ENCODE assay signal across 9 cellular contexts in genomic region chr10:57579926-57580325, GRCh38.
DNase-seq lines count a peak whose midpoint lies in the region; ATAC-seq and TF ChIP-seq lines count a peak whose summit lies in the region.
"Had no signal": no experiment of that assay in that cellular context is flagged by ENCODE, and none has a peak within 500 bp of the region (broad histone marks: within the 10 kb centered on the region; RNA-seq: fewer than 3 reads in every experiment).

No MANE protein-coding gene starts in this region.

- POLR2A ChIA-PET in A673 (lab: Charles Lee; ENCODE audit: low non-redundant PET) = no interaction called here

- peaks cover 28% of the 10 kb centered on the region for H3K9me3 ChIP-seq in A673 (ENCODE audit: low read depth, low read length, poor library complexity, severe bottlenecking)
- H3K9me3 ChIP-seq: neutrophil had no signal

- H3K4me1 ChIP-seq in A673 (ENCODE audit: insufficient read depth, low read length, poor library complexity, severe bottlenecking) = no peaks in the 10 kb centered on the region

- H3K4me3 Mint-ChIP-seq in activated T-helper 1 cell treated with anti-CD3 and anti-CD28 coated beads, Interleukin-12 subunit alpha, Interleukin-12 subunit beta, Interleukin-2, Interleukin-4 antibody, amounts not matched to agents 30 ng/mL and 10 ng/mL and 1 ng/mL, durations not matched to agents 14 hours and 24 hours and 36 hours = no peak overlapping the region
- H3K4me3 Mint-ChIP-seq in stimulated activated memory B cell treated with anti-CD40 and anti-IgM and Interleukin-4, amounts not matched to agents 10 μg/mL and 1 μg/mL and 100 μg/mL, for 72 hours = no peak overlapping the region

- no peaks in the 10 kb centered on the region for H3K4me1 Mint-ChIP-seq in activated T-helper 1 cell treated with anti-CD3 and anti-CD28 coated beads, Interleukin-12 subunit alpha, Interleukin-12 subunit beta, Interleukin-2, Interleukin-4 antibody, amounts not matched to agents 30 ng/mL and 10 ng/mL and 1 ng/mL, durations not matched to agents 14 hours and 24 hours and 36 hours (ENCODE audit: low read depth)
- no peaks in the 10 kb centered on the region for H3K4me1 Mint-ChIP-seq in stimulated activated memory B cell treated with anti-CD40 and anti-IgM and Interleukin-4, amounts not matched to agents 10 μg/mL and 1 μg/mL and 100 μg/mL, for 72 hours

- peak; percentile 72 for ATAC-seq in GM18870 (IDR thresholded peaks at IDR 0.05; ENCODE audit: unreplicated experiment)
- no peak for ATAC-seq in HG03095 (IDR thresholded peaks at IDR 0.05; ENCODE audit: unreplicated experiment)
- ATAC-seq in stimulated activated memory B cell treated with anti-CD40 and anti-IgM and Interleukin-4, amounts not matched to agents 10 μg/mL and 1 μg/mL and 100 μg/mL, for 72 hours = no peak

- H3K27me3 ChIP-seq in A673 (replicated peaks; ENCODE audit: insufficient read depth, low read depth, low read length, poor library complexity) = no peaks in the 10 kb centered on the region
- H3K27me3 ChIP-seq: neutrophil had no signal

- no peak overlapping the region for H3K27ac Mint-ChIP-seq in activated T-helper 1 cell treated with anti-CD3 and anti-CD28 coated beads, Interleukin-12 subunit alpha, Interleukin-12 subunit beta, Interleukin-2, Interleukin-4 antibody, amounts not matched to agents 30 ng/mL and 10 ng/mL and 1 ng/mL, durations not matched to agents 14 hours and 24 hours and 36 hours
- H3K27ac Mint-ChIP-seq in stimulated activated memory B cell treated with anti-CD40 and anti-IgM and Interleukin-4, amounts not matched to agents 10 μg/mL and 1 μg/mL and 100 μg/mL, for 72 hours = no peak overlapping the region

- no peak overlapping the region for H3K27ac ChIP-seq in A673 (ENCODE audit: low read depth, low read length, poor library complexity, severe bottlenecking)
- H3K27ac ChIP-seq: neutrophil had no signal

- TF ChIP-seq CTCF in A673 (conservative IDR thresholded peaks at IDR 0.05; ENCODE audit: low read depth, low read length) = no peak

- intact Hi-C loops in A673 (cut with micrococcal nuclease; ENCODE audit: unreplicated experiment) = no loop called here
- intact Hi-C loops in activated T-helper 1 cell treated with anti-CD3 and anti-CD28 coated beads, Interleukin-12 subunit alpha, Interleukin-12 subunit beta, Interleukin-2, Interleukin-4 antibody, amounts not matched to agents 30 ng/mL and 10 ng/mL and 1 ng/mL, durations not matched to agents 14 hours and 24 hours and 36 hours (cut with micrococcal nuclease) = no loop called here

- H3K27me3 Mint-ChIP-seq in activated T-helper 1 cell treated with anti-CD3 and anti-CD28 coated beads, Interleukin-12 subunit alpha, Interleukin-12 subunit beta, Interleukin-2, Interleukin-4 antibody, amounts not matched to agents 30 ng/mL and 10 ng/mL and 1 ng/mL, durations not matched to agents 14 hours and 24 hours and 36 hours (ENCODE audit: insufficient read depth) = no peaks in the 10 kb centered on the region
- no peaks in the 10 kb centered on the region for H3K27me3 Mint-ChIP-seq in stimulated activated memory B cell treated with anti-CD40 and anti-IgM and Interleukin-4, amounts not matched to agents 10 μg/mL and 1 μg/mL and 100 μg/mL, for 72 hours

- no peaks in the 10 kb centered on the region for H3K36me3 Mint-ChIP-seq in activated T-helper 1 cell treated with anti-CD3 and anti-CD28 coated beads, Interleukin-12 subunit alpha, Interleukin-12 subunit beta, Interleukin-2, Interleukin-4 antibody, amounts not matched to agents 30 ng/mL and 10 ng/mL and 1 ng/mL, durations not matched to agents 14 hours and 24 hours and 36 hours (ENCODE audit: low read depth)
- H3K36me3 Mint-ChIP-seq in stimulated activated memory B cell treated with anti-CD40 and anti-IgM and Interleukin-4, amounts not matched to agents 10 μg/mL and 1 μg/mL and 100 μg/mL, for 72 hours = no peaks in the 10 kb centered on the region

- no peak overlapping the region for H3K4me3 ChIP-seq in A673 (ENCODE audit: low read depth, low read length, poor library complexity, severe bottlenecking)

- CTCF ChIA-PET in A673 (lab: Charles Lee) = no interaction called here

- peaks cover 7% of the 10 kb centered on the region for H3K9me3 Mint-ChIP-seq in activated T-helper 1 cell treated with anti-CD3 and anti-CD28 coated beads, Interleukin-12 subunit alpha, Interleukin-12 subunit beta, Interleukin-2, Interleukin-4 antibody, amounts not matched to agents 30 ng/mL and 10 ng/mL and 1 ng/mL, durations not matched to agents 14 hours and 24 hours and 36 hours
- no peaks in the 10 kb centered on the region for H3K9me3 Mint-ChIP-seq in stimulated activated memory B cell treated with anti-CD40 and anti-IgM and Interleukin-4, amounts not matched to agents 10 μg/mL and 1 μg/mL and 100 μg/mL, for 72 hours

- DNase-seq in A673 (ENCODE audit: low spot score) (peak; percentile 3), NCI-H748 (lab: John Stamatoyannopoulos, UW; ENCODE audit: unreplicated experiment) (peak; percentile 55), globus pallidus (ENCODE audit: low spot score) (peak; percentile 20)
- DNase-seq in activated T-helper 1 cell treated with anti-CD3 and anti-CD28 coated beads, Interleukin-12 subunit alpha, Interleukin-12 subunit beta, Interleukin-2, Interleukin-4 antibody, amounts not matched to agents 30 ng/mL and 10 ng/mL and 1 ng/mL, durations not matched to agents 14 hours and 24 hours and 36 hours (ENCODE audit: low spot score) = no peak
- no peak for DNase-seq in stimulated activated CD4-positive, alpha-beta T cell treated with anti-CD3 and anti-CD28 coated beads, Interleukin-1b, Interleukin-23, amount 100 ng/mL, for 48 hours

- H3K36me3 ChIP-seq in A673 (ENCODE audit: insufficient read depth, low read length, poor library complexity, severe bottlenecking) = no peaks in the 10 kb centered on the region
- H3K36me3 ChIP-seq: neutrophil had no signal

- BruUV-seq in A673 (replicated peaks; lab: Mats Ljungman, UMichigan) = no TSS peak

Comparison
In these comparisons a context has a peak if more than half of its experiments do, and no peak if none do; other contexts are left out.
1. DNase-seq: peak in A673 (single experiment), NCI-H748 (single experiment) and globus pallidus (single experiment); none in activated T-helper 1 cell treated with anti-CD3 and anti-CD28 coated beads, Interleukin-12 subunit alpha, Interleukin-12 subunit beta, Interleukin-2, Interleukin-4 antibody, amounts not matched to agents 30 ng/mL and 10 ng/mL and 1 ng/mL, durations not matched to agents 14 hours and 24 hours and 36 hours (single experiment) and stimulated activated CD4-positive, alpha-beta T cell treated with anti-CD3 and anti-CD28 coated beads, Interleukin-1b, Interleukin-23, amount 100 ng/mL, for 48 hours (single experiment).